8 cellular contexts compared by ENCODE assay signal in genomic region chr1:233281711-233282581, GRCh38.
A peak's percentile ranks its signal among the peaks of the same experiment; 100 is the strongest.
DNase-seq lines count a peak whose midpoint lies in the region; ATAC-seq and TF ChIP-seq lines count a peak whose summit lies in the region.

No MANE protein-coding gene starts in this region.

- DNase-seq in GM10266 (ENCODE audit: extremely low spot score) (peak; percentile 36), astrocyte of the hippocampus (ENCODE audit: low read depth, low spot score) (peak; percentile 81), NCI-H2029 (lab: John Stamatoyannopoulos, UW) (no peak), HK-2 (ENCODE audit: unreplicated experiment) (no peak), foreskin fibroblast (no peak), OCI-M1 (lab: John Stamatoyannopoulos, UW) (no peak)

- ATAC-seq in GM21423 (IDR thresholded peaks at IDR 0.05; ENCODE audit: unreplicated experiment) (peak; percentile 91), HG03575 (IDR thresholded peaks at IDR 0.05; ENCODE audit: extremely low read depth, insufficient number of reproducible peaks, low FRiP score, unreplicated experiment) (peak; percentile 84)

- TF ChIP-seq CTCF in GM10266 (IDR thresholded peaks at IDR 0.05; ENCODE audit: control insufficient read depth, insufficient read depth, low read depth, missing control alignments) (no peak), foreskin fibroblast (IDR thresholded peaks at IDR 0.05; ENCODE audit: low read depth, low read length) (no peak)

- no peak overlapping the region for H3K4me3 ChIP-seq in foreskin fibroblast (ENCODE audit: low read depth in 1 of 2, low read length in 2 of 2)

Comparison
In these comparisons a context has a peak if more than half of its experiments do, and no peak if none do; other contexts are left out.
1. DNase-seq: peak in GM10266 (single experiment) and astrocyte of the hippocampus (single experiment); none in NCI-H2029 (single experiment), HK-2 (single experiment), foreskin fibroblast (0 of 2) and OCI-M1 (single experiment).